In genomic region chr7:23467281-23467680, GRCh38 we compare ENCODE assay signal across 8 cellular contexts. TPM values are rescaled to one million over a fixed set of nuclear protein-coding genes. Genes with fewer than 3 reads are reported as not detected.
DNase-seq lines count a peak whose midpoint lies in the region; ATAC-seq and TF ChIP-seq lines count a peak whose summit lies in the region.

No MANE protein-coding gene starts in this region.

- intact Hi-C loops in activated B cell treated with CpG ODN at 0.5 μM for 24 hours (cut with micrococcal nuclease): no loop called here

- peaks cover 47% of the 10 kb centered on the region for H3K4me1 Mint-ChIP-seq in activated B cell treated with CpG ODN at 0.5 μM for 24 hours

- peaks cover 43% of the 10 kb centered on the region for H3K27me3 Mint-ChIP-seq in activated B cell treated with CpG ODN at 0.5 μM for 24 hours

- DNase-seq in AG10803 (ENCODE audit: low read depth) (no peak), HAP-1 (ENCODE audit: low spot score in 2 of 2) (peak in 1 of 2 experiments; percentile 39), activated B cell treated with CpG ODN at 0.5 μM for 24 hours (no peak), NCI-H2171 (lab: John Stamatoyannopoulos, UW) (no peak), HEK293T (ENCODE audit: extremely low spot score) (no peak), hippocampal formation (lab: John Stamatoyannopoulos, UW) (no peak)

- peak overlapping the region; percentile 85 for H3K4me3 Mint-ChIP-seq in activated B cell treated with CpG ODN at 0.5 μM for 24 hours

- H3K4me3 ChIP-seq in AG10803 (ENCODE audit: low read length) (peak overlapping the region; percentile 63), HAP-1 (peak overlapping the region; percentile 72), iPS-18c (ENCODE audit: insufficient read depth, low read depth, low read length) (peak overlapping the region; percentile 90)

- CTCF ChIA-PET in activated B cell treated with CpG ODN at 0.5 μM for 24 hours (lab: Charles Lee) (no interaction called here), HEK293T (lab: Yijun Ruan, JAX) (interaction anchor here (1.0 to 1.6 kb wide), 2 partner anchors 37 to 109 kb away, joined by 3 read pairs; no protein-coding TSS in a partner anchor)

- POLR2A ChIA-PET in activated B cell treated with CpG ODN at 0.5 μM for 24 hours (lab: Charles Lee) (interaction anchor here (0.6 to 1.5 kb wide), 3 partner anchors 10 to 168 kb away, joined by 3 to 4 read pairs (median 3); partner anchors contain the start of gene MALSU1), HEK293T (lab: Yijun Ruan, JAX) (interaction anchor here (1.2 to 1.7 kb wide), 3 partner anchors 34 to 109 kb away, joined by 3 to 4 read pairs (median 4); no protein-coding TSS in a partner anchor)

- no peaks in the 10 kb centered on the region for H3K9me3 ChIP-seq in HAP-1
- H3K9me3 ChIP-seq in iPS-18c (ENCODE audit: control insufficient read depth, insufficient read depth, low read length): no peaks in the 10 kb centered on the region

- ATAC-seq in activated B cell treated with CpG ODN at 0.5 μM for 24 hours (ENCODE audit: low read depth) (no peak), HG03432 (IDR thresholded peaks at IDR 0.05; ENCODE audit: unreplicated experiment) (no peak)

- no peak overlapping the region for H3K27ac Mint-ChIP-seq in activated B cell treated with CpG ODN at 0.5 μM for 24 hours

- H3K36me3 ChIP-seq in HAP-1 (replicated peaks): peaks cover 19% of the 10 kb centered on the region

- no peak for TF ChIP-seq CTCF in AG10803 (conservative IDR thresholded peaks at IDR 0.05; ENCODE audit: low read length)
- no peak for TF ChIP-seq CTCF in activated B cell treated with CpG ODN at 0.5 μM for 24 hours (IDR thresholded peaks at IDR 0.05)

- in situ Hi-C loops in HAP-1 (cut with MboI; ENCODE audit: low sequenced_read_pairs): no loop called here

- no peaks in the 10 kb centered on the region for H3K27me3 ChIP-seq in HAP-1 (ENCODE audit: low read depth)

- H3K4me1 ChIP-seq in HAP-1: peaks cover 31% of the 10 kb centered on the region

- H3K36me3 Mint-ChIP-seq in activated B cell treated with CpG ODN at 0.5 μM for 24 hours (ENCODE audit: low read depth): no peaks in the 10 kb centered on the region

- no peaks in the 10 kb centered on the region for H3K9me3 Mint-ChIP-seq in activated B cell treated with CpG ODN at 0.5 μM for 24 hours

TF ChIP-seq in HEK293T, 16 proteins besides CTCF, POLR2A, EP300 and RAD21:
- TF ChIP-seq NFRKB (IDR thresholded peaks at IDR 0.05) (no peak), CTBP1 (IDR thresholded peaks at IDR 0.05; ENCODE audit: borderline replicate concordance) (no peak), SUZ12 (IDR thresholded peaks at IDR 0.05) (no peak), ARNT (IDR thresholded peaks at IDR 0.05) (no peak), FOXK2 (IDR thresholded peaks at IDR 0.05) (no peak), SP1 (IDR thresholded peaks at IDR 0.05) (no peak), HDGF (IDR thresholded peaks at IDR 0.05; ENCODE audit: borderline replicate concordance) (no peak), BHLHE40 (IDR thresholded peaks at IDR 0.05; ENCODE audit: borderline replicate concordance) (no peak), FOXA1 (IDR thresholded peaks at IDR 0.05) (no peak), ZNF384 (IDR thresholded peaks at IDR 0.05) (no peak), LEF1 (IDR thresholded peaks at IDR 0.05; ENCODE audit: borderline replicate concordance) (no peak)

RNA-seq across cellular contexts. Expression of gene IGF2BP3, which starts 3.0 kb away (rescaled TPM):
- total RNA-seq in activated B cell treated with CpG ODN at 0.5 μM for 24 hours: 7.4 and 10.3 TPM in 2 replicates
